1 cellular context compared by ENCODE assay signal in the genomic region with DNA sequence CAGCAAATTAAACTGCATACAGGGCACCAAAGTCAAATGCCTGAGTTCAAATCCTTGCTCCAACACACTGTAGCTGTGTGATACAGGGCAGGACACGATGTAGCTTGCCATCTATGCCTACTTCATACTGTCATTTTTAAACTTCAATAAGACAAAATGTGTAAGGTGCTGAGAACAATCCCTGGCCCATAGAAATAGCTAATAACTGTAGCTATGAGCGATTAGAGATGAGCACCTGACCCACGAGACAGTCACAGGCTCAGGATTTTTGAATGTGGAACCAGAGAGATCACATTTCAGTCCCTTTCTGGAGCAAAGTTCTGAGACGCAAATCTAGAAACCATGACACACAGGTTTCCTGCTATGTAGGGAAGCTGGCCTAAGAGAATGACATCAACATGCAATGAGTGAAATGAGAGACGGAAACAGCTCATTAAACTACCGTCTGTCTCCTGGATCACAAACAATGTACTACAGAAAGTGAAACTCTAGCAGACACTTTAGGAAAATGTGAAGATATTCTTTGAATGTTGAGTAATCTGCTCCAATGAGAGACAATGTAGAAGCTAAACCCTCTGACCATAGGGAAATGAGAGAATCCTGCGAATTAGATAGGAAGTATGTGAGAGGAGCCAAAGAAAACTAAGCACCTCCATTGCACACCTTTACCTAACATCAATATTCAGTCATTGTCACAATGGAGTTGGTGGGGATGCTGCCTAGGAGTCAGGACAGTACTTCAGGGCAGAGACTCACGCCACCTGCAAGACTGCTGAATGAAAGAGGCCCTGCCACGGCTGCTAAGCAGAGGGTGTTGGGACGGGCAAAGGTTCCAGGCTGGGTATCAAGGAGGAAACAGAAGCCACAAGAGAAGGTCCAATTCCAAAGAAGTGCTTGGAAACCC.
TF ChIP-seq lines count a peak whose summit lies in the region.

No MANE protein-coding gene starts in this region.

TF ChIP-seq in HEK293, 187 proteins besides CTCF, POLR2A, EP300 and RAD21 (continued from another document and continues in another):
- TF ChIP-seq ZNF37A (tag by site-specific recombination; IDR thresholded peaks at IDR 0.05), result no peak
- no peak for TF ChIP-seq ZFP3 (tag by site-specific recombination; IDR thresholded peaks at IDR 0.05; ENCODE audit: low read depth)
- TF ChIP-seq, protein P1, sequence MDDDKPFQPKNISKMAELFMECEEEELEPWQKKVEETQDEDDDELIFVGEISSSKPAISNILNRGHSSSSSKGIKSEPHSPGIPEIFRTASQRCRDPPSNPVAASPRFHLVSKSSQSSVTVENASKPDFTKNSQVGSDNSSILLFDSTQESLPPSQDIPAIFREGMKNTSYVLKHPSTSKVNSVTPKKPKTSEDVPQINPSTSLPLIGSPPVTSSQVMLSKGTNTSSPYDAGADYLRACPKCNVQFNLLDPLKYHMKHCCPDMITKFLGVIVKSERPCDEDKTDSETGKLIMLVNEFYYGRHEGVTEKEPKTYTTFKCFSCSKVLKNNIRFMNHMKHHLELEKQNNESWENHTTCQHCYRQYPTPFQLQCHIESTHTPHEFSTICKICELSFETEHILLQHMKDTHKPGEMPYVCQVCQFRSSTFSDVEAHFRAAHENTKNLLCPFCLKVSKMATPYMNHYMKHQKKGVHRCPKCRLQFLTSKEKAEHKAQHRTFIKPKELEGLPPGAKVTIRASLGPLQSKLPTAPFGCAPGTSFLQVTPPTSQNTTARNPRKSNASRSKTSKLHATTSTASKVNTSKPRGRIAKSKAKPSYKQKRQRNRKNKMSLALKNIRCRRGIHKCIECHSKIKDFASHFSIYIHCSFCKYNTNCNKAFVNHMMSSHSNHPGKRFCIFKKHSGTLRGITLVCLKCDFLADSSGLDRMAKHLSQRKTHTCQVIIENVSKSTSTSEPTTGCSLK (tag by site-specific recombination; IDR thresholded peaks at IDR 0.05), result no peak
- TF ChIP-seq, protein P2, sequence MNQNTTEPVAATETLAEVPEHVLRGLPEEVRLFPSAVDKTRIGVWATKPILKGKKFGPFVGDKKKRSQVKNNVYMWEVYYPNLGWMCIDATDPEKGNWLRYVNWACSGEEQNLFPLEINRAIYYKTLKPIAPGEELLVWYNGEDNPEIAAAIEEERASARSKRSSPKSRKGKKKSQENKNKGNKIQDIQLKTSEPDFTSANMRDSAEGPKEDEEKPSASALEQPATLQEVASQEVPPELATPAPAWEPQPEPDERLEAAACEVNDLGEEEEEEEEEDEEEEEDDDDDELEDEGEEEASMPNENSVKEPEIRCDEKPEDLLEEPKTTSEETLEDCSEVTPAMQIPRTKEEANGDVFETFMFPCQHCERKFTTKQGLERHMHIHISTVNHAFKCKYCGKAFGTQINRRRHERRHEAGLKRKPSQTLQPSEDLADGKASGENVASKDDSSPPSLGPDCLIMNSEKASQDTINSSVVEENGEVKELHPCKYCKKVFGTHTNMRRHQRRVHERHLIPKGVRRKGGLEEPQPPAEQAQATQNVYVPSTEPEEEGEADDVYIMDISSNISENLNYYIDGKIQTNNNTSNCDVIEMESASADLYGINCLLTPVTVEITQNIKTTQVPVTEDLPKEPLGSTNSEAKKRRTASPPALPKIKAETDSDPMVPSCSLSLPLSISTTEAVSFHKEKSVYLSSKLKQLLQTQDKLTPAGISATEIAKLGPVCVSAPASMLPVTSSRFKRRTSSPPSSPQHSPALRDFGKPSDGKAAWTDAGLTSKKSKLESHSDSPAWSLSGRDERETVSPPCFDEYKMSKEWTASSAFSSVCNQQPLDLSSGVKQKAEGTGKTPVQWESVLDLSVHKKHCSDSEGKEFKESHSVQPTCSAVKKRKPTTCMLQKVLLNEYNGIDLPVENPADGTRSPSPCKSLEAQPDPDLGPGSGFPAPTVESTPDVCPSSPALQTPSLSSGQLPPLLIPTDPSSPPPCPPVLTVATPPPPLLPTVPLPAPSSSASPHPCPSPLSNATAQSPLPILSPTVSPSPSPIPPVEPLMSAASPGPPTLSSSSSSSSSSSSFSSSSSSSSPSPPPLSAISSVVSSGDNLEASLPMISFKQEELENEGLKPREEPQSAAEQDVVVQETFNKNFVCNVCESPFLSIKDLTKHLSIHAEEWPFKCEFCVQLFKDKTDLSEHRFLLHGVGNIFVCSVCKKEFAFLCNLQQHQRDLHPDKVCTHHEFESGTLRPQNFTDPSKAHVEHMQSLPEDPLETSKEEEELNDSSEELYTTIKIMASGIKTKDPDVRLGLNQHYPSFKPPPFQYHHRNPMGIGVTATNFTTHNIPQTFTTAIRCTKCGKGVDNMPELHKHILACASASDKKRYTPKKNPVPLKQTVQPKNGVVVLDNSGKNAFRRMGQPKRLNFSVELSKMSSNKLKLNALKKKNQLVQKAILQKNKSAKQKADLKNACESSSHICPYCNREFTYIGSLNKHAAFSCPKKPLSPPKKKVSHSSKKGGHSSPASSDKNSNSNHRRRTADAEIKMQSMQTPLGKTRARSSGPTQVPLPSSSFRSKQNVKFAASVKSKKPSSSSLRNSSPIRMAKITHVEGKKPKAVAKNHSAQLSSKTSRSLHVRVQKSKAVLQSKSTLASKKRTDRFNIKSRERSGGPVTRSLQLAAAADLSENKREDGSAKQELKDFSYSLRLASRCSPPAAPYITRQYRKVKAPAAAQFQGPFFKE (tag by site-specific recombination; IDR thresholded peaks at IDR 0.05; ENCODE audit: borderline replicate concordance), result no peak
- TF ChIP-seq ZNF23 (tag by site-specific recombination; IDR thresholded peaks at IDR 0.05; ENCODE audit: borderline replicate concordance), result no peak
- 0 out of 2 replicates have a peak, but pooled peaks have one; percentile 58 for TF ChIP-seq KLF17 (tag by site-specific recombination; IDR thresholded peaks at IDR 0.05)
- no peak for TF ChIP-seq ZNF112 (tag by site-specific recombination; IDR thresholded peaks at IDR 0.05)
- no peak for TF ChIP-seq FEZF1 (tag by site-specific recombination; IDR thresholded peaks at IDR 0.05)
- TF ChIP-seq ZBTB1 (tag by site-specific recombination; IDR thresholded peaks at IDR 0.05), result no peak
- TF ChIP-seq ZNF404 (tag by site-specific recombination; IDR thresholded peaks at IDR 0.05), result no peak
- no peak for TF ChIP-seq MEIS1 (CRISPR knock-in tag; IDR thresholded peaks at IDR 0.05; ENCODE audit: borderline replicate concordance)
- no peak for TF ChIP-seq ZNF549 (tag by site-specific recombination; IDR thresholded peaks at IDR 0.05)
- peak; percentile 78 for TF ChIP-seq ZNF366 (tag by site-specific recombination; conservative IDR thresholded peaks at IDR 0.05)
- TF ChIP-seq ZNF354C (tag by site-specific recombination; IDR thresholded peaks at IDR 0.05; ENCODE audit: borderline replicate concordance, low read depth), result no peak
- TF ChIP-seq ZNF239 (tag by site-specific recombination; IDR thresholded peaks at IDR 0.05), result no peak
- TF ChIP-seq, protein P3, sequence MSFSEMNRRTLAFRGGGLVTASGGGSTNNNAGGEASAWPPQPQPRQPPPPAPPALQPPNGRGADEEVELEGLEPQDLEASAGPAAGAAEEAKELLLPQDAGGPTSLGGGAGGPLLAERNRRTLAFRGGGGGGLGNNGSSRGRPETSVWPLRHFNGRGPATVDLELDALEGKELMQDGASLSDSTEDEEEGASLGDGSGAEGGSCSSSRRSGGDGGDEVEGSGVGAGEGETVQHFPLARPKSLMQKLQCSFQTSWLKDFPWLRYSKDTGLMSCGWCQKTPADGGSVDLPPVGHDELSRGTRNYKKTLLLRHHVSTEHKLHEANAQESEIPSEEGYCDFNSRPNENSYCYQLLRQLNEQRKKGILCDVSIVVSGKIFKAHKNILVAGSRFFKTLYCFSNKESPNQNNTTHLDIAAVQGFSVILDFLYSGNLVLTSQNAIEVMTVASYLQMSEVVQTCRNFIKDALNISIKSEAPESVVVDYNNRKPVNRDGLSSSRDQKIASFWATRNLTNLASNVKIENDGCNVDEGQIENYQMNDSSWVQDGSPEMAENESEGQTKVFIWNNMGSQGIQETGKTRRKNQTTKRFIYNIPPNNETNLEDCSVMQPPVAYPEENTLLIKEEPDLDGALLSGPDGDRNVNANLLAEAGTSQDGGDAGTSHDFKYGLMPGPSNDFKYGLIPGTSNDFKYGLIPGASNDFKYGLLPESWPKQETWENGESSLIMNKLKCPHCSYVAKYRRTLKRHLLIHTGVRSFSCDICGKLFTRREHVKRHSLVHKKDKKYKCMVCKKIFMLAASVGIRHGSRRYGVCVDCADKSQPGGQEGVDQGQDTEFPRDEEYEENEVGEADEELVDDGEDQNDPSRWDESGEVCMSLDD (tag by site-specific recombination; IDR thresholded peaks at IDR 0.05), result no peak
- TF ChIP-seq ZNF146 (tag by site-specific recombination; IDR thresholded peaks at IDR 0.05), result 0 out of 2 replicates have a peak, but pooled peaks have one; percentile 8
- no peak for TF ChIP-seq ZNF558 (tag by site-specific recombination; IDR thresholded peaks at IDR 0.05)
- no peak for TF ChIP-seq ZNF362 (tag by site-specific recombination; IDR thresholded peaks at IDR 0.05)
- no peak for TF ChIP-seq ZNF416 (tag by site-specific recombination; IDR thresholded peaks at IDR 0.05)
- TF ChIP-seq ZNF138 (tag by site-specific recombination; IDR thresholded peaks at IDR 0.05; ENCODE audit: borderline replicate concordance), result no peak
- no peak for TF ChIP-seq ZNF571 (tag by site-specific recombination; IDR thresholded peaks at IDR 0.05)
- TF ChIP-seq OSR2 (tag by site-specific recombination; IDR thresholded peaks at IDR 0.05), result peak; percentile 91
- TF ChIP-seq ZNF211 (tag by site-specific recombination; IDR thresholded peaks at IDR 0.05; ENCODE audit: low read depth), result no peak
- no peak for TF ChIP-seq ZNF521 (tag by site-specific recombination; IDR thresholded peaks at IDR 0.05)
- peak; percentile 61; the same call in 1 of the 2 replicates for TF ChIP-seq ZFP37 (tag by site-specific recombination; IDR thresholded peaks at IDR 0.05)
- TF ChIP-seq MZF1 (tag by site-specific recombination; IDR thresholded peaks at IDR 0.05; ENCODE audit: borderline replicate concordance), result no peak; the same call in 1 of the 2 replicates
- TF ChIP-seq ZNF510 (tag by site-specific recombination; IDR thresholded peaks at IDR 0.05; ENCODE audit: insufficient replicate concordance), result no peak
- TF ChIP-seq HOXD13 (CRISPR knock-in tag; IDR thresholded peaks at IDR 0.05; ENCODE audit: borderline replicate concordance), result no peak
- TF ChIP-seq, protein P4, sequence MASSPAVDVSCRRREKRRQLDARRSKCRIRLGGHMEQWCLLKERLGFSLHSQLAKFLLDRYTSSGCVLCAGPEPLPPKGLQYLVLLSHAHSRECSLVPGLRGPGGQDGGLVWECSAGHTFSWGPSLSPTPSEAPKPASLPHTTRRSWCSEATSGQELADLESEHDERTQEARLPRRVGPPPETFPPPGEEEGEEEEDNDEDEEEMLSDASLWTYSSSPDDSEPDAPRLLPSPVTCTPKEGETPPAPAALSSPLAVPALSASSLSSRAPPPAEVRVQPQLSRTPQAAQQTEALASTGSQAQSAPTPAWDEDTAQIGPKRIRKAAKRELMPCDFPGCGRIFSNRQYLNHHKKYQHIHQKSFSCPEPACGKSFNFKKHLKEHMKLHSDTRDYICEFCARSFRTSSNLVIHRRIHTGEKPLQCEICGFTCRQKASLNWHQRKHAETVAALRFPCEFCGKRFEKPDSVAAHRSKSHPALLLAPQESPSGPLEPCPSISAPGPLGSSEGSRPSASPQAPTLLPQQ (tag by site-specific recombination; IDR thresholded peaks at IDR 0.05), result peak; percentile 40; the same call in 1 of the 2 replicates
- TF ChIP-seq ZBTB21 (tag by site-specific recombination; IDR thresholded peaks at IDR 0.05), result peak; percentile 64
- no peak for TF ChIP-seq ZNF555 (tag by site-specific recombination; conservative IDR thresholded peaks at IDR 0.05)
- no peak for TF ChIP-seq KLF1 (tag by site-specific recombination; IDR thresholded peaks at IDR 0.05)
- TF ChIP-seq, protein P5, sequence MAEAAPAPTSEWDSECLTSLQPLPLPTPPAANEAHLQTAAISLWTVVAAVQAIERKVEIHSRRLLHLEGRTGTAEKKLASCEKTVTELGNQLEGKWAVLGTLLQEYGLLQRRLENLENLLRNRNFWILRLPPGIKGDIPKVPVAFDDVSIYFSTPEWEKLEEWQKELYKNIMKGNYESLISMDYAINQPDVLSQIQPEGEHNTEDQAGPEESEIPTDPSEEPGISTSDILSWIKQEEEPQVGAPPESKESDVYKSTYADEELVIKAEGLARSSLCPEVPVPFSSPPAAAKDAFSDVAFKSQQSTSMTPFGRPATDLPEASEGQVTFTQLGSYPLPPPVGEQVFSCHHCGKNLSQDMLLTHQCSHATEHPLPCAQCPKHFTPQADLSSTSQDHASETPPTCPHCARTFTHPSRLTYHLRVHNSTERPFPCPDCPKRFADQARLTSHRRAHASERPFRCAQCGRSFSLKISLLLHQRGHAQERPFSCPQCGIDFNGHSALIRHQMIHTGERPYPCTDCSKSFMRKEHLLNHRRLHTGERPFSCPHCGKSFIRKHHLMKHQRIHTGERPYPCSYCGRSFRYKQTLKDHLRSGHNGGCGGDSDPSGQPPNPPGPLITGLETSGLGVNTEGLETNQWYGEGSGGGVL (tag by site-specific recombination; IDR thresholded peaks at IDR 0.05), result no peak; the same call in 1 of the 2 replicates
- TF ChIP-seq HIC1 (tag by site-specific recombination; IDR thresholded peaks at IDR 0.05), result peak; percentile 75
